ENCODE assay signal across 19 cellular contexts in genomic region chr7:24764972-24765744, GRCh38. TPM values are rescaled to one million over a fixed set of nuclear protein-coding genes. Genes with fewer than 3 reads are reported as not detected.
A peak's percentile ranks its signal among the peaks of the same experiment; 100 is the strongest.
DNase-seq lines count a peak whose midpoint lies in the region; ATAC-seq and TF ChIP-seq lines count a peak whose summit lies in the region.
"Had no signal": no experiment of that assay in that cellular context is flagged by ENCODE, and none has a peak within 500 bp of the region (broad histone marks: within the 10 kb centered on the region; RNA-seq: fewer than 3 reads in every experiment).

No MANE protein-coding gene starts in this region.

- TF ChIP-seq CTCF in AG10803 (conservative IDR thresholded peaks at IDR 0.05; ENCODE audit: low read length) = no peak
- TF ChIP-seq CTCF in heart right ventricle (IDR thresholded peaks at IDR 0.05) = no peak
- no peak for TF ChIP-seq CTCF in GM20000 (IDR thresholded peaks at IDR 0.05; ENCODE audit: extremely low read depth, missing control alignments)

- H3K27me3 ChIP-seq in heart right ventricle = peaks cover 0 to 4% (median 0%) of the 10 kb centered on the region in 7 donors
- H3K27me3 ChIP-seq: adrenal gland, sigmoid colon had no signal

- DNase-seq in AG10803 (ENCODE audit: low read depth) (peak; percentile 31), heart right ventricle (no peak), GM20000 (ENCODE audit: low spot score) (no peak), ecto neural progenitor cell (ENCODE audit: low spot score) (no peak)
- peak; percentile 39 for DNase-seq in Jurkat, Clone E6-1 (ENCODE audit: low read depth, low spot score)
- DNase-seq: ACHN; activated CD4-positive, CD25-positive, alpha-beta regulatory T cell treated with anti-CD3 and anti-CD28 coated beads, Interleukin-2, amount 50 U/mL, for 72 hours; CD4-positive, alpha-beta T cell; effector CD8-positive, alpha-beta T cell; left colon; NCI-H2081 treated with DMSO at 0.1 percent for 48 hours; sigmoid colon; stimulated activated CD4-positive, alpha-beta T cell treated with anti-CD3 and anti-CD28 coated beads, Interleukin-4, amount 100 ng/mL, for 24 hours; substantia nigra had no signal

- no peak overlapping the region for H3K4me3 ChIP-seq in AG10803 (ENCODE audit: low read length)
- H3K4me3 ChIP-seq in Jurkat, Clone E6-1 (ENCODE audit: low read length) = no peak overlapping the region
- no peak overlapping the region for H3K4me3 ChIP-seq in heart right ventricle
- H3K4me3 ChIP-seq: adrenal gland, sigmoid colon had no signal

- H3K27ac ChIP-seq in heart right ventricle = peak overlapping the region in 3 of 10 donors; percentile 5 to 40 (median 12)
- H3K27ac ChIP-seq: adrenal gland, sigmoid colon had no signal

- 48 to 55% methylated on average over 8 of the region's 8 CpGs for WGBS in heart right ventricle, 2 donors

- H3K9me3 ChIP-seq in heart right ventricle = peaks cover 0 to 9% (median 0%) of the 10 kb centered on the region in 11 donors
- H3K9me3 ChIP-seq: adrenal gland, sigmoid colon had no signal

- peak; percentile 30; the same call in 1 of the 3 replicates for ATAC-seq in SK-N-SH treated with all-trans-retinoic acid at 6 μM for 48 hours
- ATAC-seq in heart right ventricle = peak; percentile 23 to 96 (median 80)
- no peak for ATAC-seq in GM21515 (IDR thresholded peaks at IDR 0.05; ENCODE audit: unreplicated experiment)
- ATAC-seq in HG03196 (IDR thresholded peaks at IDR 0.05; ENCODE audit: unreplicated experiment) = no peak
- ATAC-seq: left colon, Panc1 had no signal

- intact Hi-C loops in heart right ventricle (cut with DNase I) = no loop called here

- peaks cover 0 to 23% (median 9%) of the 10 kb centered on the region in 9 donors for H3K4me1 ChIP-seq in heart right ventricle
- H3K4me1 ChIP-seq: adrenal gland, sigmoid colon had no signal

- no peaks in the 10 kb centered on the region for H3K36me3 ChIP-seq in heart right ventricle
- H3K36me3 ChIP-seq: adrenal gland, sigmoid colon had no signal

TF ChIP-seq in SK-N-SH treated with all-trans-retinoic acid at 6 μM for 48 hours, 23 proteins besides CTCF, POLR2A, EP300 and RAD21:
- no peak for TF ChIP-seq BACH2 (CRISPR knock-in tag; IDR thresholded peaks at IDR 0.05; ENCODE audit: borderline replicate concordance)
- peak; percentile 51; the same call in 1 of the 2 replicates for TF ChIP-seq TCF4 (CRISPR knock-in tag; IDR thresholded peaks at IDR 0.05; ENCODE audit: borderline replicate concordance)
- TF ChIP-seq, protein P1, sequence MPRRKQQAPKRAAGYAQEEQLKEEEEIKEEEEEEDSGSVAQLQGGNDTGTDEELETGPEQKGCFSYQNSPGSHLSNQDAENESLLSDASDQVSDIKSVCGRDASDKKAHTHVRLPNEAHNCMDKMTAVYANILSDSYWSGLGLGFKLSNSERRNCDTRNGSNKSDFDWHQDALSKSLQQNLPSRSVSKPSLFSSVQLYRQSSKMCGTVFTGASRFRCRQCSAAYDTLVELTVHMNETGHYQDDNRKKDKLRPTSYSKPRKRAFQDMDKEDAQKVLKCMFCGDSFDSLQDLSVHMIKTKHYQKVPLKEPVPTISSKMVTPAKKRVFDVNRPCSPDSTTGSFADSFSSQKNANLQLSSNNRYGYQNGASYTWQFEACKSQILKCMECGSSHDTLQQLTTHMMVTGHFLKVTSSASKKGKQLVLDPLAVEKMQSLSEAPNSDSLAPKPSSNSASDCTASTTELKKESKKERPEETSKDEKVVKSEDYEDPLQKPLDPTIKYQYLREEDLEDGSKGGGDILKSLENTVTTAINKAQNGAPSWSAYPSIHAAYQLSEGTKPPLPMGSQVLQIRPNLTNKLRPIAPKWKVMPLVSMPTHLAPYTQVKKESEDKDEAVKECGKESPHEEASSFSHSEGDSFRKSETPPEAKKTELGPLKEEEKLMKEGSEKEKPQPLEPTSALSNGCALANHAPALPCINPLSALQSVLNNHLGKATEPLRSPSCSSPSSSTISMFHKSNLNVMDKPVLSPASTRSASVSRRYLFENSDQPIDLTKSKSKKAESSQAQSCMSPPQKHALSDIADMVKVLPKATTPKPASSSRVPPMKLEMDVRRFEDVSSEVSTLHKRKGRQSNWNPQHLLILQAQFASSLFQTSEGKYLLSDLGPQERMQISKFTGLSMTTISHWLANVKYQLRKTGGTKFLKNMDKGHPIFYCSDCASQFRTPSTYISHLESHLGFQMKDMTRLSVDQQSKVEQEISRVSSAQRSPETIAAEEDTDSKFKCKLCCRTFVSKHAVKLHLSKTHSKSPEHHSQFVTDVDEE (CRISPR knock-in tag; IDR thresholded peaks at IDR 0.05) = peak; percentile 63; the same call in 1 of the 2 replicates
TF ChIP-seq in SK-N-SH treated with all-trans-retinoic acid at 6 μM for 48 hours: peak in this region for 2.

RNA-seq across cellular contexts. Expression of gene GSDME, which starts 7.9 kb away (rescaled TPM):
- 17.2 TPM for polyA plus RNA-seq in Jurkat, Clone E6-1 (2012; ENCODE audit: insufficient read depth, insufficient read length)
- 10 to 100 TPM in 1 of 10 donors, 1 to 10 TPM in 9; 3.3 to 11.9 (median 6.0) TPM for total RNA-seq in heart right ventricle
- 1 to 10 TPM; 2.8 to 5.6 TPM for polyA plus RNA-seq in heart right ventricle

Comparison
In these comparisons a context has a peak if more than half of its experiments do, and no peak if none do; other contexts are left out.
1. DNase-seq: peak in AG10803 (single experiment) and Jurkat, Clone E6-1 (single experiment); none in heart right ventricle (0 of 2), GM20000 (single experiment) and ecto neural progenitor cell (single experiment).
2. ATAC-seq: peak in SK-N-SH treated with all-trans-retinoic acid at 6 μM for 48 hours (single experiment) and heart right ventricle (8 of 8); none in GM21515 (single experiment) and HG03196 (single experiment).